1 cellular context compared by ENCODE assay signal in the genomic region with DNA sequence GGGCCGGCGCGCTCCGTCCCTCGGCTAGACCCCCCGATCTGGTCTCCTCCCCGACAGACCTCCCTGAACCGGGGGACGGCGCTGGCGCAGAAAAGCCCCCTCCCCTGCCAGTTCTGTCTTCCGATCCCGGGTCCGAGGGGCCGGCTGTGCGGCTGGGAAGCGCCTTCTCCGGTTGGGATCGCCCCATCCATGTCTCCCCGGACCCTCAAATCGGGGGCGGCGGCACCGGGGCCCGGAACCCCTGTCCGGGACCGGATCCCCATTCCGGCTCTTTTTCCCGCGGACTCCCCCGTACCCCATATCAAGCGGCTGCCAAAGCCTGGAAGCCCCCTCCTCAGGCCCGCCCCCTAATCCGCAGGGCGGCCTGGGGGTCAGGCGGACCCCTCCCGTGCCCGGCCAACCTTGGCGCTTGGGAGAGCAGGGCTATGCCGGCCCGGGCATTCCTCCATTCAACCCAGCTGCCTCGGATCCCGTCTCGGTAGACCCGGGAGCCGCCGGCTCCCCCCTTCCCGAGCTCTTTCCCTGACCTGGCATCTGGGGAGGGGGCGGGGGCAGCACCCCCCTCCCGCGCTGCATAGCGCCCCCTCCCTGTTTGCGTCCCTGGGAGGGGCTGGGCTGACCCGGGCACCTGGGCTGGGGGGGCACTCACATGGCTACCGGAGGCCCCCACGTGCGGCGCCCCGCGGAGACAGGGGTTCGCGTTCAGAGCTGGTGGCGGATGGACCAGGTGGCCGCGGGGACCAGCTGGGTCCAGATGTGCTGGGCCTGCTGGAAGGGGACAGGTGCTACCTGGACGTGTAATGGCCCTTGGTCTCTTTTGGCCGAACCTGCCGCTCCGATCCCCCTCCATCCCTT.
TF ChIP-seq lines count a peak whose summit lies in the region.

No MANE protein-coding gene starts in this region.

TF ChIP-seq in endothelial cell of umbilical vein, 7 proteins besides CTCF, POLR2A, EP300 and RAD21:
- TF ChIP-seq FOS (IDR thresholded peaks at IDR 0.05; ENCODE audit: borderline replicate concordance, insufficient read depth, low read length) (no peak), EZH2 (IDR thresholded peaks at IDR 0.05; ENCODE audit: borderline replicate concordance, low read depth, low read length, severe bottlenecking) (peak; percentile 96)
TF ChIP-seq in endothelial cell of umbilical vein: peak in this region for 1.
